Comparison of ENCODE assay signal across 1 cellular context in genomic region chr10:1061930-1062769, GRCh38.
A peak's percentile ranks its signal among the peaks of the same experiment; 100 is the strongest.
TF ChIP-seq lines count a peak whose summit lies in the region.

No MANE protein-coding gene starts in this region.

TF ChIP-seq in endothelial cell of umbilical vein, 7 proteins besides CTCF, POLR2A, EP300 and RAD21:
- peak; percentile 49 for TF ChIP-seq POLR2AphosphoS5 (IDR thresholded peaks at IDR 0.05; ENCODE audit: insufficient read depth, low read depth, low read length)
- peak; percentile 96 for TF ChIP-seq GATA2 (IDR thresholded peaks at IDR 0.05; ENCODE audit: insufficient read depth, insufficient read length, low read depth, low read length)
- no peak for TF ChIP-seq EZH2 (IDR thresholded peaks at IDR 0.05; ENCODE audit: borderline replicate concordance, low read depth, low read length, severe bottlenecking)
- peak; percentile 64 for TF ChIP-seq FOS (IDR thresholded peaks at IDR 0.05; ENCODE audit: borderline replicate concordance, insufficient read depth, low read length)
- TF ChIP-seq MYC (IDR thresholded peaks at IDR 0.05; ENCODE audit: low read depth, low read length), result no peak
- no peak for TF ChIP-seq MAX (IDR thresholded peaks at IDR 0.05; ENCODE audit: insufficient read depth, insufficient read length)
- peak; percentile 69 for TF ChIP-seq JUN (IDR thresholded peaks at IDR 0.05; ENCODE audit: borderline replicate concordance, insufficient read depth, insufficient read length, low read depth)
